10 cellular contexts compared by ENCODE assay signal in the genomic region with DNA sequence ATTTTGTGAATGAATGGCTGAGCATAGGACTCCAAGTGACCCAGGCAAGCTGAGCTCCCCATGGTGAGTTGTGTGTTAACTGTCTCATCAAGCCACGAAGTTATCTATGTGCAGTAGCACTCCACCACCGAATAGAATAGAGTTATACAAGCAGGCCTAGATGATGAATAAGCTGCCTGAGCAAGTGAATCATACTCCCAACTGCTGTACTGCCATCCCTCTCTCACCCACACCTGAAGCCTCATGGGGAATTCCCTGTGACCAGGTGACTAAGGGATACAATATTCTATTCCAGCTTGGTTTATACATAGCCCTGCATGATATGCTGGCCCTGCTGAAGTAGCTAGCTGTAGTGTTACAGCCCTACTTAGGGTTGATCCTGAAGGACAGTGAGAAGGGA. TPM values are rescaled to one million over a fixed set of nuclear protein-coding genes. Genes with fewer than 3 reads are reported as not detected.
DNase-seq lines count a peak whose midpoint lies in the region; TF ChIP-seq lines count a peak whose summit lies in the region.
"Had no signal": no experiment of that assay in that cellular context is flagged by ENCODE, and none has a peak within 500 bp of the region (broad histone marks: within the 10 kb centered on the region; RNA-seq: fewer than 3 reads in every experiment).

No MANE protein-coding gene starts in this region.

- peak; percentile 83 for DNase-seq in ELR (ENCODE audit: low read depth)
- DNase-seq in NCI-H226: peak; percentile 58
- DNase-seq in epithelial cell of esophagus (ENCODE audit: low read depth): peak; percentile 91
- DNase-seq in stimulated activated CD4-positive, alpha-beta T cell treated with anti-CD3 and anti-CD28 coated beads, Interleukin-1b, Interleukin-23, amount 100 ng/mL, for 48 hours: peak; percentile 44
- DNase-seq in KG1 (lab: John Stamatoyannopoulos, UW): no peak
- DNase-seq in central memory CD4-positive, alpha-beta T cell: no peak
- no peak for DNase-seq in neuronal stem cell (ENCODE audit: low spot score)
- DNase-seq: activated effector memory CD4-positive, alpha-beta T cell treated with Interleukin-2 at 50 U/mL for 16 hours; DMS 273 treated with DMSO at 0.1 percent for 48 hours; glutamatergic neuron had no signal

- H3K4me2 ChIP-seq in neuronal stem cell (ENCODE audit: insufficient read depth, low read length, poor library complexity, severe bottlenecking): no peak overlapping the region

- no peak overlapping the region for H3K9ac ChIP-seq in neuronal stem cell (ENCODE audit: low read depth, low read length, poor library complexity)

- H3K4ac ChIP-seq in neuronal stem cell (ENCODE audit: low read length): no peak overlapping the region

- H4K91ac ChIP-seq in neuronal stem cell (ENCODE audit: low read depth, low read length, poor library complexity): no peak overlapping the region

- WGBS in neuronal stem cell (ENCODE audit: extremely low coverage in 2 of 2, insufficient read length in 2 of 2, insufficient replicate concordance in 1 of 2), 2 donors: no CpG with 5 or more reads among the region's 2 CpGs

- H2AK5ac ChIP-seq in neuronal stem cell (ENCODE audit: low read depth, low read length): no peak overlapping the region

- no peaks in the 10 kb centered on the region for H3K27me3 ChIP-seq in neuronal stem cell (ENCODE audit: control insufficient read depth in 3 of 3, insufficient read depth in 3 of 3, low read depth in 1 of 3, low read length in 3 of 3)

- H3K9me3 ChIP-seq in neuronal stem cell (replicated peaks in 1 of 2; ENCODE audit: control insufficient read depth in 2 of 2, insufficient read depth in 1 of 2, low read depth in 1 of 2, low read length in 2 of 2): no peaks in the 10 kb centered on the region

- no peak overlapping the region for H2BK5ac ChIP-seq in neuronal stem cell (ENCODE audit: low read length)

- no peak overlapping the region for H3K14ac ChIP-seq in neuronal stem cell (ENCODE audit: low read length)

- peaks cover 0 to 3% of the 10 kb centered on the region in 2 donors for H3K36me3 ChIP-seq in neuronal stem cell (replicated peaks in 1 of 2; ENCODE audit: control insufficient read depth in 2 of 2, insufficient read depth in 2 of 2, low read length in 2 of 2)

- no peak overlapping the region for H2BK120ac ChIP-seq in neuronal stem cell (ENCODE audit: low read depth, low read length)

- no peak overlapping the region for H3K18ac ChIP-seq in neuronal stem cell (ENCODE audit: low read length)

- H4K8ac ChIP-seq in neuronal stem cell (ENCODE audit: low read depth, low read length): no peak overlapping the region

- no peak overlapping the region for H3K27ac ChIP-seq in neuronal stem cell (replicated peaks; ENCODE audit: low read length)

- H3K79me1 ChIP-seq in neuronal stem cell (ENCODE audit: low read depth, low read length): no peaks in the 10 kb centered on the region

- H3K4me3 ChIP-seq in epithelial cell of esophagus (ENCODE audit: low read length) (no peak overlapping the region), neuronal stem cell (ENCODE audit: low read length in 2 of 2) (no peak overlapping the region)

- H3K23ac ChIP-seq in neuronal stem cell (ENCODE audit: low read depth, low read length, poor library complexity): no peak overlapping the region

- H3K4me1 ChIP-seq in neuronal stem cell (ENCODE audit: control insufficient read depth in 2 of 2, insufficient read depth in 1 of 2, low read depth in 1 of 2, low read length in 2 of 2): no peaks in the 10 kb centered on the region

- no peak overlapping the region for H2BK12ac ChIP-seq in neuronal stem cell (ENCODE audit: low read length)

- H2BK15ac ChIP-seq in neuronal stem cell (ENCODE audit: low read length): no peak overlapping the region

- no peak overlapping the region for H2AFZ ChIP-seq in neuronal stem cell (ENCODE audit: low read length)

- no peak for TF ChIP-seq CTCF in epithelial cell of esophagus (IDR thresholded peaks at IDR 0.05; ENCODE audit: insufficient read depth, low read depth, low read length, missing control alignments)

RNA-seq across cellular contexts. Expression of gene KDM5C, which starts 38.6 kb away (rescaled TPM):
- polyA plus RNA-seq in neuronal stem cell (2013, experiment 1 of 2): 28.9 TPM
- polyA plus RNA-seq in neuronal stem cell (2013, experiment 2 of 2): 27.2 TPM

Comparison
In these comparisons a context has a peak if more than half of its experiments do, and no peak if none do; other contexts are left out.
1. DNase-seq: peak in ELR (single experiment), NCI-H226 (single experiment), epithelial cell of esophagus (single experiment) and stimulated activated CD4-positive, alpha-beta T cell treated with anti-CD3 and anti-CD28 coated beads, Interleukin-1b, Interleukin-23, amount 100 ng/mL, for 48 hours (single experiment); none in KG1 (single experiment), central memory CD4-positive, alpha-beta T cell (single experiment) and neuronal stem cell (single experiment).